ENCODE assay signal across 10 cellular contexts in the genomic region with DNA sequence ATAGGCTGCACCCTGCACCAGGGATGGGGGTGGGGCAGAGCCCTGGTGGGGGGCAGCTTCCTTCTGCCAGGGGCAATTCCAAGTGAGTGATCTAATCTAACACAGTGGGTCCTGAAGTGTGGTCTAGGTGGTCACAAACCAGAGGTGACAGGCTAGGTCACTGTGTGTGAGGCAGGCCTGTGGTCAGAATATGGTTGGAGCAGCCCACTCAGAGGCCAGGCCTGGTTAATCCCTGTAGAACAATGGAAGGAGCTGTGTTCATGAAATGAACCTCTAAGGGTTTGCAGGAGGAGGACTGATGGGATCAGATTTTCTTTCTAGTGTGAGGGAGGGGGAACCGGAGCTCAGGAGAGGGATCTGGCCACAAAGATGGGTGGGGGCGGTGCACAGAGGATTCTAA. TPM values are rescaled to one million over a fixed set of nuclear protein-coding genes. Genes with fewer than 3 reads are reported as not detected.
DNase-seq lines count a peak whose midpoint lies in the region; ATAC-seq and TF ChIP-seq lines count a peak whose summit lies in the region.
"Had no signal": no experiment of that assay in that cellular context is flagged by ENCODE, and none has a peak within 500 bp of the region (broad histone marks: within the 10 kb centered on the region; RNA-seq: fewer than 3 reads in every experiment).

No MANE protein-coding gene starts in this region.

- H3K27ac ChIP-seq in mammary epithelial cell (ENCODE audit: insufficient read depth, low read depth, low read length): no peak overlapping the region
- peak overlapping the region in 1 of 2 donors; percentile 30 for H3K27ac ChIP-seq in breast epithelium
- H3K27ac ChIP-seq in substantia nigra (ENCODE audit: low read depth, low read length, poor library complexity, severe bottlenecking): peak overlapping the region; percentile 24

- no peak overlapping the region for H3K4me3 Mint-ChIP-seq in activated B cell treated with CpG ODN at 0.5 μM for 24 hours
- peak overlapping the region; percentile 33 for H3K4me3 Mint-ChIP-seq in glutamatergic neuron (ENCODE audit: unreplicated experiment)
- H3K4me3 Mint-ChIP-seq in MCF 10A (ENCODE audit: unreplicated experiment): no peak overlapping the region

- H3K4me1 ChIP-seq in mammary epithelial cell (ENCODE audit: insufficient read depth, low read length): peaks cover 3% of the 10 kb centered on the region
- H3K4me1 ChIP-seq in breast epithelium: no peaks in the 10 kb centered on the region

- in situ Hi-C loops in mammary epithelial cell (cut with MboI; ENCODE audit: low sequenced_read_pairs in 2 of 2): loop anchor here (5.0 to 10.0 kb wide), 2 partner anchors 59 to 62 kb away; no protein-coding TSS in a partner anchor

- no peaks in the 10 kb centered on the region for H3K79me2 ChIP-seq in mammary epithelial cell (ENCODE audit: insufficient read depth, low read length)

- H3K27me3 Mint-ChIP-seq in activated B cell treated with CpG ODN at 0.5 μM for 24 hours (no peaks in the 10 kb centered on the region), glutamatergic neuron (ENCODE audit: unreplicated experiment) (peaks cover 9% of the 10 kb centered on the region), MCF 10A (ENCODE audit: insufficient read depth, unreplicated experiment) (no peaks in the 10 kb centered on the region)

- BruUV-seq in mammary epithelial cell (replicated peaks; lab: Mats Ljungman, UMichigan) (no TSS peak), MCF 10A (replicated peaks; lab: Mats Ljungman, UMichigan) (no TSS peak)

- H3K9me3 Mint-ChIP-seq in activated B cell treated with CpG ODN at 0.5 μM for 24 hours (no peaks in the 10 kb centered on the region), glutamatergic neuron (ENCODE audit: unreplicated experiment) (peaks cover 12% of the 10 kb centered on the region), MCF 10A (ENCODE audit: unreplicated experiment) (no peaks in the 10 kb centered on the region)

- POLR2A ChIA-PET in activated B cell treated with CpG ODN at 0.5 μM for 24 hours (lab: Charles Lee) (interaction anchor here (2.0 kb wide), 1 partner anchor 61 kb away, joined by 21 read pairs; no protein-coding TSS in a partner anchor), MCF 10A (lab: Yijun Ruan, JAX) (interaction anchor here (0.7 to 1.7 kb wide), 8 partner anchors 9 to 480 kb away, joined by 3 to 7 read pairs (median 4); no protein-coding TSS in a partner anchor)

- H2AFZ ChIP-seq in mammary epithelial cell (ENCODE audit: low read depth, low read length): peak overlapping the region; percentile 14

- TF ChIP-seq POLR2A in breast epithelium (IDR thresholded peaks at IDR 0.05): no peak

- H3K36me3 ChIP-seq in mammary epithelial cell (ENCODE audit: insufficient read depth, low read length) (no peaks in the 10 kb centered on the region), breast epithelium (no peaks in the 10 kb centered on the region)
- H3K36me3 ChIP-seq: BE2C had no signal

- intact Hi-C loops in mammary epithelial cell (cut with micrococcal nuclease): loop anchor here (1.0 to 5.0 kb wide), 6 partner anchors 61 to 480 kb away; no protein-coding TSS in a partner anchor
- intact Hi-C loops in breast epithelium (cut with DNase I; ENCODE audit: low total_unique reads): no loop called here
- intact Hi-C loops in activated B cell treated with CpG ODN at 0.5 μM for 24 hours (cut with micrococcal nuclease): loop anchor here (1.0 to 10.0 kb wide), 4 partner anchors 56 to 251 kb away; no protein-coding TSS in a partner anchor
- intact Hi-C loops in MCF 10A (cut with micrococcal nuclease): loop anchor here (1.0 to 2.0 kb wide), 4 partner anchors 61 to 480 kb away; no protein-coding TSS in a partner anchor

- dilution Hi-C loops in mammary epithelial cell (cut with HindIII; ENCODE audit: low sequenced_read_pairs): no loop called here

- H3K27me3 ChIP-seq in mammary epithelial cell (ENCODE audit: insufficient read depth, low read length): no peaks in the 10 kb centered on the region
- H3K27me3 ChIP-seq in breast epithelium: no peaks in the 10 kb centered on the region
- H3K27me3 ChIP-seq: BE2C had no signal

- H4K20me1 ChIP-seq in mammary epithelial cell (ENCODE audit: insufficient read depth, low read length): no peaks in the 10 kb centered on the region

- no peak overlapping the region for H3K4me2 ChIP-seq in mammary epithelial cell (ENCODE audit: insufficient read depth, low read depth, low read length)

- no peak for DNase-seq in mammary epithelial cell
- DNase-seq in breast epithelium (ENCODE audit: low spot score in 2 of 2): no peak
- no peak for DNase-seq in activated B cell treated with CpG ODN at 0.5 μM for 24 hours
- no peak for DNase-seq in glutamatergic neuron
- DNase-seq in substantia nigra (lab: John Stamatoyannopoulos, UW): no peak
- no peak for DNase-seq in MCF 10A (ENCODE audit: unreplicated experiment)
- DNase-seq in NCI-H1694 (lab: John Stamatoyannopoulos, UW): no peak
- DNase-seq in retina: no peak

- H3K4me3 ChIP-seq in mammary epithelial cell (replicated peaks in 1 of 3; ENCODE audit: insufficient read depth in 1 of 3, low read depth in 2 of 3, low read length in 3 of 3): no peak overlapping the region
- H3K4me3 ChIP-seq in breast epithelium: no peak overlapping the region
- H3K4me3 ChIP-seq: coronary artery had no signal

- TF ChIP-seq CTCF in mammary epithelial cell (conservative IDR thresholded peaks at IDR 0.05 in 1 of 2, IDR thresholded peaks at IDR 0.05 in 1 of 2; ENCODE audit: extremely low read depth in 1 of 2, insufficient read depth in 1 of 2, low read depth in 1 of 2, low read length in 2 of 2) (no peak), breast epithelium (IDR thresholded peaks at IDR 0.05) (no peak), activated B cell treated with CpG ODN at 0.5 μM for 24 hours (IDR thresholded peaks at IDR 0.05) (no peak), glutamatergic neuron (IDR thresholded peaks at IDR 0.05; ENCODE audit: partially characterized antibody, unreplicated experiment) (no peak), MCF 10A (IDR thresholded peaks at IDR 0.05; ENCODE audit: unreplicated experiment) (no peak)

- H3K9me3 ChIP-seq in mammary epithelial cell (replicated peaks; ENCODE audit: insufficient read depth, low read length) (no peaks in the 10 kb centered on the region), breast epithelium (no peaks in the 10 kb centered on the region)
- H3K9me3 ChIP-seq: BE2C had no signal

- H3K27ac Mint-ChIP-seq in activated B cell treated with CpG ODN at 0.5 μM for 24 hours: peak overlapping the region; percentile 24
- H3K27ac Mint-ChIP-seq in glutamatergic neuron (ENCODE audit: unreplicated experiment): peak overlapping the region; percentile 83
- no peak overlapping the region for H3K27ac Mint-ChIP-seq in MCF 10A (ENCODE audit: low read depth, unreplicated experiment)

- H3K4me1 Mint-ChIP-seq in activated B cell treated with CpG ODN at 0.5 μM for 24 hours (peaks cover 4% of the 10 kb centered on the region), glutamatergic neuron (ENCODE audit: low read depth, unreplicated experiment) (peaks cover 25% of the 10 kb centered on the region), MCF 10A (ENCODE audit: insufficient read depth, unreplicated experiment) (peaks cover 10% of the 10 kb centered on the region)

- ATAC-seq in activated B cell treated with CpG ODN at 0.5 μM for 24 hours (ENCODE audit: low read depth): no peak

- H3K36me3 Mint-ChIP-seq in activated B cell treated with CpG ODN at 0.5 μM for 24 hours (ENCODE audit: low read depth): no peaks in the 10 kb centered on the region
- H3K36me3 Mint-ChIP-seq in glutamatergic neuron (ENCODE audit: unreplicated experiment): peaks cover 5% of the 10 kb centered on the region
- H3K36me3 Mint-ChIP-seq in MCF 10A (ENCODE audit: insufficient read depth, unreplicated experiment): peaks cover 13% of the 10 kb centered on the region

- CTCF ChIA-PET in mammary epithelial cell (lab: Charles Lee; ENCODE audit: low non-redundant PET): interaction anchor here (0.6 to 1.1 kb wide), 6 partner anchors 52 to 1156 kb away, joined by 3 to 5 read pairs (median 4); no protein-coding TSS in a partner anchor
- CTCF ChIA-PET in activated B cell treated with CpG ODN at 0.5 μM for 24 hours (lab: Charles Lee): interaction anchor here (1.0 to 5.1 kb wide), 16 partner anchors 11 to 480 kb away, joined by 3 to 160 read pairs (median 6); no protein-coding TSS in a partner anchor
- CTCF ChIA-PET in MCF 10A (lab: Yijun Ruan, JAX): interaction anchor here (0.6 to 33.7 kb wide), 68 partner anchors 9 to 1429 kb away, joined by 3 to 923 read pairs (median 4); no protein-coding TSS in a partner anchor

- H3K9ac ChIP-seq in mammary epithelial cell (ENCODE audit: insufficient read depth, low read length): no peak overlapping the region

- WGBS in mammary epithelial cell (ENCODE audit: low coverage, missing lambda C conversion rate): 44% methylated on average over 2 of the region's 2 CpGs

RNA-seq across cellular contexts. Expression of a gene that starts 10.0 kb away (rescaled TPM):
- total RNA-seq in mammary epithelial cell (100 to 1,000 TPM in 1 of 2 donors, 10 to 100 TPM in 1; 47.8 to 102 TPM), breast epithelium (10 to 100 TPM; 52.8 to 76.8 (median 74.8) TPM), activated B cell treated with CpG ODN at 0.5 μM for 24 hours (18.9 and 20.7 TPM in 2 replicates), glutamatergic neuron (ENCODE audit: unreplicated experiment) (141 TPM), MCF 10A (2022) (46.9 and 53.7 TPM in 2 replicates)
- 97.2 TPM for polyA plus RNA-seq in mammary epithelial cell
- polyA minus RNA-seq in mammary epithelial cell: 85.5 TPM

RNA-seq across cellular contexts. Expression of a gene that starts 35.8 kb away (rescaled TPM):
- total RNA-seq in mammary epithelial cell (10 to 100 TPM; 11.0 to 58.6 TPM), breast epithelium (100 to 1,000 TPM in 1 of 3 donors, 10 to 100 TPM in 2; 82.3 to 547 (median 88.4) TPM), activated B cell treated with CpG ODN at 0.5 μM for 24 hours (8.5 and 10.3 TPM in 2 replicates), glutamatergic neuron (ENCODE audit: unreplicated experiment) (164 TPM), MCF 10A (2022) (6.0 and 6.7 TPM in 2 replicates)
- 34.8 TPM for polyA plus RNA-seq in mammary epithelial cell
- 14.7 TPM for polyA minus RNA-seq in mammary epithelial cell
